Comparison of ENCODE assay signal across 18 cellular contexts in genomic region chr18:58211510-58211909, GRCh38.
"Had no signal": no experiment of that assay in that cellular context is flagged by ENCODE, and none has a peak within 500 bp of the region (broad histone marks: within the 10 kb centered on the region; RNA-seq: fewer than 3 reads in every experiment).

No MANE protein-coding gene starts in this region.

- H3K27me3 ChIP-seq: foreskin keratinocyte, thyroid gland had no signal

- ATAC-seq: foreskin keratinocyte; natural killer cell treated with Interleukin-12 subunit alpha and Interleukin-12 subunit beta and Interleukin-15 and Interleukin-18, amount 100 ng/mL, for 72 hours; psoas muscle; right cardiac atrium; T-cell had no signal

- H3K36me3 ChIP-seq: left ventricle myocardium inferior, thyroid gland had no signal

- DNase-seq: activated CD4-positive, alpha-beta memory T cell treated with anti-CD3 and anti-CD28 coated beads for 36 hours; activated CD4-positive, alpha-beta T cell treated with anti-CD3 and anti-CD28 coated beads for 48 hours; activated effector memory CD4-positive, alpha-beta T cell treated with anti-CD3 and anti-CD28 coated beads, Interleukin-2, amount 50 U/mL, for 16 hours; activated naive CD4-positive, alpha-beta T cell treated with anti-CD3 and anti-CD28 coated beads, Interleukin-2, amount 10 ng/mL, durations not matched to agents 7 days and 5 days; activated T-cell treated with anti-CD3 and anti-CD28 coated beads, Interleukin-2, amount 50 U/mL, for 48 hours; amygdala; effector memory CD4-positive, alpha-beta T cell; foreskin keratinocyte; immature natural killer cell; left ventricle myocardium inferior; midbrain; psoas muscle; right cardiac atrium; stimulated activated CD4-positive, alpha-beta T cell treated with anti-CD3 and anti-CD28 coated beads, Interleukin-4, amount 100 ng/mL, for 24 hours; stimulated activated naive CD8-positive, alpha-beta T cell treated with anti-CD3 and anti-CD28 coated beads, Interleukin-15, Interleukin-2, amounts not matched to agents 100 U/mL and 50 U/mL, for 24 hours; T-cell; thyroid gland had no signal

- H3K9me3 ChIP-seq: left ventricle myocardium inferior, psoas muscle, thyroid gland had no signal

- H3K4me3 ChIP-seq: left ventricle myocardium inferior, psoas muscle, thyroid gland had no signal

- H3K27ac ChIP-seq: foreskin keratinocyte, left ventricle myocardium inferior, psoas muscle, thyroid gland had no signal
